In genomic region chr13:98755729-98756128, GRCh38 we compare ENCODE assay signal across 9 cellular contexts. TPM values are rescaled to one million over a fixed set of nuclear protein-coding genes. Genes with fewer than 3 reads are reported as not detected.
"Had no signal": no experiment of that assay in that cellular context is flagged by ENCODE, and none has a peak within 500 bp of the region (broad histone marks: within the 10 kb centered on the region; RNA-seq: fewer than 3 reads in every experiment).

No MANE protein-coding gene starts in this region.

- FAIRE-seq: H1, H54, HTR-8/SVneo had no signal

- H3K27ac ChIP-seq: GM23248, KMS-11 had no signal

- DNase-seq: GM23248, HCEC 1CT, KBM-7 had no signal

- H3K4me3 ChIP-seq: GM23248 had no signal

- H3K27ac Mint-ChIP-seq: IgD-negative memory B cell had no signal

- H3K9ac ChIP-seq: GM23248, KMS-11 had no signal

- H3K4me3 Mint-ChIP-seq: IgD-negative memory B cell had no signal

RNA-seq across cellular contexts. Expression of gene SLC15A1, which starts 3.3 kb away (rescaled TPM):
- total RNA-seq: GM23248, HT-29 had no signal
- polyA plus RNA-seq: GM23248, IgD-negative memory B cell had no signal
